13 cellular contexts compared by ENCODE assay signal in the genomic region with DNA sequence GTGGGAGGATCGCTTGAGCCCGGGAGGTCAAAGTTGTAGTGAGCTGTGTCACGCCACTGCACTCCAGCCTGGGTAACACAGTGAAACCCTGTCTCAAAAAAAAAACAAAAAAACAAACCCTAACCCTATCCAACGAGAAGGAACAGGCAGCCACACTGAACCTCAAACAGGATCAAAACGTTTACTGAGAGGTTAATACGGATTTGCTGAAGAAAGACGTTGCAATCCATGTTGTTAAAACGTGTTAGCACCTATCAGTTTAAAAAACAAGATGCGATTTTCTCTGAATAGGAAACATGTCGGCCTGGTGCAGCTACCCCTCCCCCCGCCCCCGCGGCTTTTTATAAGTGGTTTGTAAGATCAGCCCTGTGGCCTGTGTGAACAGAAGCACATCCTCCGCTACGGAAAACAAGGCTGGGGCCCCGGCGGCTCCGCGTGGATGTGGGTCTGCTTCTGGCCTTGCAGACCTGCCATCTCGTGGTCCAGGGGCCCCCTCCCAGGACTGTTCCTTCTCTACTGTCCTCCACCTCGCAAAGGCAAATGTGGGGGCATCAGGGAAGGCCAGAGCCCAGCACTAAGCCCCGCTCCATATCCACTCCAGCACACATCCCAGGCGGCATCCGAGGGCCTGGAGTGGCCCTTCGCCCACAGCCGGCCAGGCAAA. TPM values are rescaled to one million over a fixed set of nuclear protein-coding genes. Genes with fewer than 3 reads are reported as not detected.
DNase-seq lines count a peak whose midpoint lies in the region; ATAC-seq, FAIRE-seq and TF ChIP-seq lines count a peak whose summit lies in the region.
"Had no signal": no experiment of that assay in that cellular context is flagged by ENCODE, and none has a peak within 500 bp of the region (broad histone marks: within the 10 kb centered on the region; RNA-seq: fewer than 3 reads in every experiment).

No MANE protein-coding gene starts in this region.

- WGBS in HepG2 (ENCODE audit: low lambda C conversion rate) = 70% methylated on average over 26 of the region's 26 CpGs

- peaks cover 0 to 33% (median 4%) of the 10 kb centered on the region in 4 donors for H3K4me1 Mint-ChIP-seq in CD4-positive, CD25-positive, alpha-beta regulatory T cell
- H3K4me1 Mint-ChIP-seq: memory B cell had no signal

- intact Hi-C loops in HepG2 (cut with micrococcal nuclease; ENCODE audit: unreplicated experiment) = no loop called here

- H3K27me3 Mint-ChIP-seq in CD4-positive, CD25-positive, alpha-beta regulatory T cell = peaks cover 4% of the 10 kb centered on the region

- no peaks in the 10 kb centered on the region for H3K79me2 ChIP-seq in HepG2 (ENCODE audit: insufficient read depth, low read length)

- H3K36me3 ChIP-seq in CD4-positive, CD25-positive, alpha-beta regulatory T cell (ENCODE audit: control insufficient read depth, insufficient read depth, low read length) = no peaks in the 10 kb centered on the region
- no peaks in the 10 kb centered on the region for H3K36me3 ChIP-seq in HepG2 (replicated peaks in 1 of 2; ENCODE audit: control insufficient read depth in 1 of 2, insufficient read depth in 2 of 2, low read length in 2 of 2)

- no peak for TF ChIP-seq POLR2A in HepG2 (IDR thresholded peaks at IDR 0.05; ENCODE audit: insufficient read depth in 1 of 2, low read depth in 2 of 2, low read length in 2 of 2)

- H3K27ac ChIP-seq in CD4-positive, CD25-positive, alpha-beta regulatory T cell (ENCODE audit: insufficient read depth, low read length, poor library complexity, severe bottlenecking) = peak overlapping the region; percentile 76
- no peak overlapping the region for H3K27ac ChIP-seq in HepG2 (ENCODE audit: extremely low read length, insufficient read depth, low read length)
- H3K27ac ChIP-seq: GM23248 had no signal

- TF ChIP-seq CTCF in HepG2 (CRISPR knock-in tag; IDR thresholded peaks at IDR 0.05) = no peak
- no peak for TF ChIP-seq CTCF in omental fat pad (IDR thresholded peaks at IDR 0.05)

- no peak overlapping the region for H3K4me2 ChIP-seq in HepG2 (ENCODE audit: low read depth, low read length)

- in situ Hi-C loops in HepG2 (cut with HindIII; ENCODE audit: extremely low pct_ligation_motif_present, low pct_unique_long_range_greater_than_20kb) = no loop called here

- H4K20me1 ChIP-seq in HepG2 (ENCODE audit: insufficient read depth, low read length) = no peaks in the 10 kb centered on the region

- no peak for TF ChIP-seq RAD21 in HepG2 (CRISPR knock-in tag; IDR thresholded peaks at IDR 0.05)

- peak overlapping the region; percentile 90 to 96 (median 94) for H3K27ac Mint-ChIP-seq in CD4-positive, CD25-positive, alpha-beta regulatory T cell
- H3K27ac Mint-ChIP-seq: memory B cell had no signal

- no peaks in the 10 kb centered on the region for H3K9me3 ChIP-seq in CD4-positive, CD25-positive, alpha-beta regulatory T cell (ENCODE audit: control insufficient read depth in 2 of 2, low read length in 2 of 2)
- no peaks in the 10 kb centered on the region for H3K9me3 ChIP-seq in HepG2 (ENCODE audit: low read length)

- TF ChIP-seq EP300 in HepG2 (IDR thresholded peaks at IDR 0.05; ENCODE audit: low read depth in 2 of 2, low read length in 2 of 2) (no peak), HepG2 (CRISPR knock-in tag; IDR thresholded peaks at IDR 0.05; ENCODE audit: borderline replicate concordance) (no peak)

- peak; percentile 25 to 90 (median 63) for DNase-seq in CD4-positive, CD25-positive, alpha-beta regulatory T cell
- DNase-seq in NCI-H82 (lab: John Stamatoyannopoulos, UW) (peak; percentile 79), activated T-cell treated with anti-CD3 and anti-CD28 coated beads for 4 hours (peak; percentile 50), HepG2 (ENCODE audit: low spot score) (no peak), omental fat pad (ENCODE audit: low spot score) (no peak), NCI-H774 (lab: John Stamatoyannopoulos, UW) (no peak), NCI-H446 treated with DMSO at 0.1 percent for 48 hours (lab: John Stamatoyannopoulos, UW) (no peak), GOT3 (lab: John Stamatoyannopoulos, UW) (no peak)
- DNase-seq: AML-193, amniotic stem cell, GM23248 had no signal

- CTCF ChIA-PET in HepG2 (lab: Yijun Ruan, JAX; ENCODE audit: low intra/inter-chr PET ratio, low total read pairs) = no interaction called here

- H3K36me3 Mint-ChIP-seq in CD4-positive, CD25-positive, alpha-beta regulatory T cell = no peaks in the 10 kb centered on the region
- H3K36me3 Mint-ChIP-seq: memory B cell had no signal

- ATAC-seq in CD4-positive, CD25-positive, alpha-beta regulatory T cell (ENCODE audit: low read depth in 2 of 2) = peak; percentile 85 to 87
- ATAC-seq in HepG2 = no peak
- ATAC-seq in omental fat pad (ENCODE audit: low FRiP score) = no peak

- H3K9ac ChIP-seq in HepG2 (ENCODE audit: insufficient read depth, low read depth, low read length) = no peak overlapping the region
- H3K9ac ChIP-seq: GM23248 had no signal

- POLR2A ChIA-PET in HepG2 (lab: Yijun Ruan, JAX) = interaction anchor here (1.7 to 5.1 kb wide), 3 partner anchors 10 to 114 kb away, joined by 3 to 28 read pairs (median 11); a partner anchor contains a TSS

- peaks cover 27% of the 10 kb centered on the region for H3K4me1 ChIP-seq in CD4-positive, CD25-positive, alpha-beta regulatory T cell (ENCODE audit: control insufficient read depth, insufficient read depth, low read length, poor library complexity, severe bottlenecking)
- H3K4me1 ChIP-seq in HepG2 (ENCODE audit: insufficient read depth, low read length) = peaks cover 53% of the 10 kb centered on the region

- no peak overlapping the region for H2AFZ ChIP-seq in HepG2 (ENCODE audit: low read length)
- H2AFZ ChIP-seq: GM23248 had no signal

- no TSS peak for BruUV-seq in HepG2 (replicated peaks; lab: Mats Ljungman, UMichigan)

- peak overlapping the region; percentile 57 for H3K4me3 ChIP-seq in CD4-positive, CD25-positive, alpha-beta regulatory T cell (ENCODE audit: low read depth, low read length)
- H3K4me3 ChIP-seq in HepG2 (replicated peaks in 1 of 3; ENCODE audit: insufficient read depth in 1 of 3, low read depth in 2 of 3, low read length in 3 of 3) = no peak overlapping the region
- H3K4me3 ChIP-seq: GM23248 had no signal

- H3K4me3 Mint-ChIP-seq in CD4-positive, CD25-positive, alpha-beta regulatory T cell = peak overlapping the region; percentile 78 to 92 (median 84)
- H3K4me3 Mint-ChIP-seq: memory B cell had no signal

- FAIRE-seq in HepG2 (lab: Jason Lieb, UNC) = peak; percentile 74
- FAIRE-seq: RCC 7860 had no signal

- H3K9me3 Mint-ChIP-seq in CD4-positive, CD25-positive, alpha-beta regulatory T cell = no peaks in the 10 kb centered on the region
- H3K9me3 Mint-ChIP-seq: memory B cell had no signal

- H3K27me3 ChIP-seq in CD4-positive, CD25-positive, alpha-beta regulatory T cell (ENCODE audit: control insufficient read depth, insufficient read depth, low read length) = no peaks in the 10 kb centered on the region
- peaks cover 0 to 2% of the 10 kb centered on the region in 2 experiments; a peak in 1 of 5 replicates for H3K27me3 ChIP-seq in HepG2 (ENCODE audit: control insufficient read depth in 1 of 2, insufficient read depth in 2 of 2, low read length in 2 of 2)

RNA-seq across cellular contexts. Expression of a gene that starts 11.4 kb away (rescaled TPM):
- total RNA-seq in CD4-positive, CD25-positive, alpha-beta regulatory T cell = 110 TPM
- polyA plus RNA-seq in CD4-positive, CD25-positive, alpha-beta regulatory T cell = 1 to 10 TPM; 2.9 to 7.7 (median 4.5) TPM
- total RNA-seq in HepG2 (2016; rRNA removed; fragmentation: Illumina TruSeq; extraction: Trizol) (47.4 and 91.4 TPM in 2 replicates), omental fat pad (10 to 100 TPM; 25.3 to 82.0 (median 40.9) TPM)
- total RNA-seq in HepG2 (2016; cell fraction: cytosol; rRNA removed; fragmentation: Illumina TruSeq; extraction: Trizol; ENCODE audit: low read depth) = 129 and 134 TPM in 2 replicates
- total RNA-seq in HepG2 (2016; cell fraction: insoluble cytoplasmic fraction; rRNA removed; fragmentation: Illumina TruSeq; extraction: Trizol) = 39.6 and 94.5 TPM in 2 replicates
- 171 and 186 TPM in 2 replicates for total RNA-seq in HepG2 (2016; cell fraction: membrane; rRNA removed; fragmentation: Illumina TruSeq; extraction: Trizol)
- total RNA-seq in HepG2 (2016; cell fraction: nucleus; rRNA removed; fragmentation: Illumina TruSeq; extraction: Trizol) = 92.1 and 130 TPM in 2 replicates
- polyA plus RNA-seq in HepG2 (2011; rRNA removed) = 95.9 and 105 TPM in 2 replicates
- polyA plus RNA-seq in HepG2 (2011; cell fraction: cytosol; rRNA removed) = 36.7 and 62.3 TPM in 2 replicates
- 581 and 754 TPM in 2 replicates for polyA plus RNA-seq in HepG2 (2011; cell fraction: nucleus; rRNA removed)
- polyA plus RNA-seq in HepG2 (2012) = 65.4 and 92.2 TPM in 2 replicates
- 354 and 372 TPM in 2 replicates for polyA plus RNA-seq in HepG2 (2016; cell fraction: cytosol; fragmentation: Illumina TruSeq; extraction: Trizol; ENCODE audit: low read depth)
- polyA plus RNA-seq in HepG2 (2016; cell fraction: insoluble cytoplasmic fraction; fragmentation: Illumina TruSeq; extraction: Trizol; ENCODE audit: low read depth) = 107 and 130 TPM in 2 replicates
- polyA plus RNA-seq in HepG2 (2016; cell fraction: membrane; fragmentation: Illumina TruSeq; extraction: Trizol; ENCODE audit: low read depth) = 352 and 381 TPM in 2 replicates
- polyA plus RNA-seq in HepG2 (2016; cell fraction: nucleus; fragmentation: Illumina TruSeq; extraction: Trizol; ENCODE audit: insufficient read depth, low read depth) = 510 and 535 TPM in 2 replicates
- polyA minus RNA-seq in HepG2 (2011; rRNA and poly(A)+ RNA removed; ENCODE audit: low replicate concordance) = 23.9 and 51.3 TPM in 2 replicates
- polyA minus RNA-seq in HepG2 (2011; cell fraction: cytosol; rRNA and poly(A)+ RNA removed) = 24.3 and 27.0 TPM in 2 replicates
- 61.3 and 75.8 TPM in 2 replicates for polyA minus RNA-seq in HepG2 (2011; cell fraction: nucleus; rRNA and poly(A)+ RNA removed)

RNA-seq across cellular contexts. Expression of a gene that starts 14.5 kb away (rescaled TPM):
- 237 TPM for total RNA-seq in CD4-positive, CD25-positive, alpha-beta regulatory T cell
- polyA plus RNA-seq in CD4-positive, CD25-positive, alpha-beta regulatory T cell = 100 to 1,000 TPM; 338 to 547 (median 430) TPM
- total RNA-seq in HepG2 (2016; rRNA removed; fragmentation: Illumina TruSeq; extraction: Trizol) (51.5 and 61.5 TPM in 2 replicates), omental fat pad (10 to 100 TPM in 2 of 4 donors, 1 to 10 TPM in 2; 7.4 to 21.1 (median 14.0) TPM)
- 59.8 and 81.2 TPM in 2 replicates for total RNA-seq in HepG2 (2016; cell fraction: cytosol; rRNA removed; fragmentation: Illumina TruSeq; extraction: Trizol; ENCODE audit: low read depth)
- 46.5 and 57.9 TPM in 2 replicates for total RNA-seq in HepG2 (2016; cell fraction: insoluble cytoplasmic fraction; rRNA removed; fragmentation: Illumina TruSeq; extraction: Trizol)
- 59.4 and 77.4 TPM in 2 replicates for total RNA-seq in HepG2 (2016; cell fraction: membrane; rRNA removed; fragmentation: Illumina TruSeq; extraction: Trizol)
- total RNA-seq in HepG2 (2016; cell fraction: nucleus; rRNA removed; fragmentation: Illumina TruSeq; extraction: Trizol) = 31.7 and 32.4 TPM in 2 replicates
- polyA plus RNA-seq in HepG2 (2011; rRNA removed) = 13.0 and 23.5 TPM in 2 replicates
- 20.4 and 43.4 TPM in 2 replicates for polyA plus RNA-seq in HepG2 (2011; cell fraction: cytosol; rRNA removed)
- polyA plus RNA-seq in HepG2 (2011; cell fraction: nucleus; rRNA removed) = 145 and 202 TPM in 2 replicates
- 14.6 and 20.3 TPM in 2 replicates for polyA plus RNA-seq in HepG2 (2012)
- polyA plus RNA-seq in HepG2 (2016; cell fraction: cytosol; fragmentation: Illumina TruSeq; extraction: Trizol; ENCODE audit: low read depth) = 90.7 and 108 TPM in 2 replicates
- polyA plus RNA-seq in HepG2 (2016; cell fraction: insoluble cytoplasmic fraction; fragmentation: Illumina TruSeq; extraction: Trizol; ENCODE audit: low read depth) = 72.4 and 82.2 TPM in 2 replicates
- polyA plus RNA-seq in HepG2 (2016; cell fraction: membrane; fragmentation: Illumina TruSeq; extraction: Trizol; ENCODE audit: low read depth) = 75.9 and 77.5 TPM in 2 replicates
- 89.9 and 96.0 TPM in 2 replicates for polyA plus RNA-seq in HepG2 (2016; cell fraction: nucleus; fragmentation: Illumina TruSeq; extraction: Trizol; ENCODE audit: insufficient read depth, low read depth)
- polyA minus RNA-seq in HepG2 (2011; rRNA and poly(A)+ RNA removed; ENCODE audit: low replicate concordance) = 2.1 and 20.3 TPM in 2 replicates
- 22.2 and 31.7 TPM in 2 replicates for polyA minus RNA-seq in HepG2 (2011; cell fraction: cytosol; rRNA and poly(A)+ RNA removed)
- 13.2 and 15.8 TPM in 2 replicates for polyA minus RNA-seq in HepG2 (2011; cell fraction: nucleus; rRNA and poly(A)+ RNA removed)

RNA-seq across cellular contexts. Expression of a gene that starts 43.1 kb away (rescaled TPM):
- total RNA-seq in CD4-positive, CD25-positive, alpha-beta regulatory T cell = 51.5 TPM
- polyA plus RNA-seq in CD4-positive, CD25-positive, alpha-beta regulatory T cell = 10 to 100 TPM; 34.0 to 43.2 (median 40.3) TPM
- total RNA-seq in HepG2 (2016; rRNA removed; fragmentation: Illumina TruSeq; extraction: Trizol) (40.2 and 41.9 TPM in 2 replicates), omental fat pad (10 to 100 TPM; 13.2 to 34.5 (median 20.6) TPM)
- total RNA-seq in HepG2 (2016; cell fraction: cytosol; rRNA removed; fragmentation: Illumina TruSeq; extraction: Trizol; ENCODE audit: low read depth) = 34.8 and 37.0 TPM in 2 replicates
- total RNA-seq in HepG2 (2016; cell fraction: insoluble cytoplasmic fraction; rRNA removed; fragmentation: Illumina TruSeq; extraction: Trizol) = 37.7 and 46.6 TPM in 2 replicates
- total RNA-seq in HepG2 (2016; cell fraction: membrane; rRNA removed; fragmentation: Illumina TruSeq; extraction: Trizol) = 18.3 and 22.0 TPM in 2 replicates
- 23.9 and 24.8 TPM in 2 replicates for total RNA-seq in HepG2 (2016; cell fraction: nucleus; rRNA removed; fragmentation: Illumina TruSeq; extraction: Trizol)
- polyA plus RNA-seq in HepG2 (2011; rRNA removed) = 23.0 and 32.8 TPM in 2 replicates
- 17.1 and 24.8 TPM in 2 replicates for polyA plus RNA-seq in HepG2 (2011; cell fraction: cytosol; rRNA removed)
- polyA plus RNA-seq in HepG2 (2011; cell fraction: nucleus; rRNA removed) = 93.0 and 104 TPM in 2 replicates
- polyA plus RNA-seq in HepG2 (2012) = 16.8 and 17.7 TPM in 2 replicates
- polyA plus RNA-seq in HepG2 (2016; cell fraction: cytosol; fragmentation: Illumina TruSeq; extraction: Trizol; ENCODE audit: low read depth) = 4.5 and 5.1 TPM in 2 replicates
- 36.0 and 43.8 TPM in 2 replicates for polyA plus RNA-seq in HepG2 (2016; cell fraction: insoluble cytoplasmic fraction; fragmentation: Illumina TruSeq; extraction: Trizol; ENCODE audit: low read depth)
- polyA plus RNA-seq in HepG2 (2016; cell fraction: membrane; fragmentation: Illumina TruSeq; extraction: Trizol; ENCODE audit: low read depth) = 9.1 and 10.0 TPM in 2 replicates
- polyA plus RNA-seq in HepG2 (2016; cell fraction: nucleus; fragmentation: Illumina TruSeq; extraction: Trizol; ENCODE audit: insufficient read depth, low read depth) = 70.9 and 80.9 TPM in 2 replicates
- polyA minus RNA-seq in HepG2 (2011; rRNA and poly(A)+ RNA removed; ENCODE audit: low replicate concordance) = 12.8 and 40.1 TPM in 2 replicates
- polyA minus RNA-seq in HepG2 (2011; cell fraction: cytosol; rRNA and poly(A)+ RNA removed) = 9.3 and 9.5 TPM in 2 replicates
- polyA minus RNA-seq in HepG2 (2011; cell fraction: nucleus; rRNA and poly(A)+ RNA removed) = 13.8 and 15.9 TPM in 2 replicates

RNA-seq across cellular contexts. Expression of a gene that starts 43.2 kb away (rescaled TPM):
- total RNA-seq in CD4-positive, CD25-positive, alpha-beta regulatory T cell = 51.6 TPM
- polyA plus RNA-seq in CD4-positive, CD25-positive, alpha-beta regulatory T cell = 10 to 100 TPM; 56.6 to 65.7 (median 63.1) TPM
- total RNA-seq in HepG2 (2016; rRNA removed; fragmentation: Illumina TruSeq; extraction: Trizol) (33.7 and 51.1 TPM in 2 replicates), omental fat pad (10 to 100 TPM; 25.5 to 44.3 (median 40.9) TPM)
- 9.6 and 11.5 TPM in 2 replicates for total RNA-seq in HepG2 (2016; cell fraction: cytosol; rRNA removed; fragmentation: Illumina TruSeq; extraction: Trizol; ENCODE audit: low read depth)
- 31.8 and 53.2 TPM in 2 replicates for total RNA-seq in HepG2 (2016; cell fraction: insoluble cytoplasmic fraction; rRNA removed; fragmentation: Illumina TruSeq; extraction: Trizol)
- 22.2 and 23.1 TPM in 2 replicates for total RNA-seq in HepG2 (2016; cell fraction: membrane; rRNA removed; fragmentation: Illumina TruSeq; extraction: Trizol)
- total RNA-seq in HepG2 (2016; cell fraction: nucleus; rRNA removed; fragmentation: Illumina TruSeq; extraction: Trizol) = 37.5 and 46.0 TPM in 2 replicates
- 32.0 and 42.8 TPM in 2 replicates for polyA plus RNA-seq in HepG2 (2011; rRNA removed)
- polyA plus RNA-seq in HepG2 (2011; cell fraction: cytosol; rRNA removed) = 48.5 and 49.6 TPM in 2 replicates
- polyA plus RNA-seq in HepG2 (2011; cell fraction: nucleus; rRNA removed) = 123 and 125 TPM in 2 replicates
- polyA plus RNA-seq in HepG2 (2012) = 26.6 and 30.7 TPM in 2 replicates
- 8.8 and 9.1 TPM in 2 replicates for polyA plus RNA-seq in HepG2 (2016; cell fraction: cytosol; fragmentation: Illumina TruSeq; extraction: Trizol; ENCODE audit: low read depth)
- polyA plus RNA-seq in HepG2 (2016; cell fraction: insoluble cytoplasmic fraction; fragmentation: Illumina TruSeq; extraction: Trizol; ENCODE audit: low read depth) = 30.0 and 34.6 TPM in 2 replicates
- 12.6 and 13.5 TPM in 2 replicates for polyA plus RNA-seq in HepG2 (2016; cell fraction: membrane; fragmentation: Illumina TruSeq; extraction: Trizol; ENCODE audit: low read depth)
- polyA plus RNA-seq in HepG2 (2016; cell fraction: nucleus; fragmentation: Illumina TruSeq; extraction: Trizol; ENCODE audit: insufficient read depth, low read depth) = 86.0 and 91.0 TPM in 2 replicates
- polyA minus RNA-seq in HepG2 (2011; rRNA and poly(A)+ RNA removed; ENCODE audit: low replicate concordance) = 28.5 and 35.1 TPM in 2 replicates
- 10.4 and 12.4 TPM in 2 replicates for polyA minus RNA-seq in HepG2 (2011; cell fraction: cytosol; rRNA and poly(A)+ RNA removed)
- 55.9 and 67.1 TPM in 2 replicates for polyA minus RNA-seq in HepG2 (2011; cell fraction: nucleus; rRNA and poly(A)+ RNA removed)

RNA-seq across cellular contexts. Expression of a gene that starts 54.5 kb away (rescaled TPM):
- not detected for total RNA-seq in CD4-positive, CD25-positive, alpha-beta regulatory T cell
- not detected for polyA plus RNA-seq in CD4-positive, CD25-positive, alpha-beta regulatory T cell
- total RNA-seq in HepG2 (2016; rRNA removed; fragmentation: Illumina TruSeq; extraction: Trizol) = not detected in 2 replicates
- not detected in 2 replicates for total RNA-seq in HepG2 (2016; cell fraction: cytosol; rRNA removed; fragmentation: Illumina TruSeq; extraction: Trizol; ENCODE audit: low read depth)
- not detected in 2 replicates for total RNA-seq in HepG2 (2016; cell fraction: insoluble cytoplasmic fraction; rRNA removed; fragmentation: Illumina TruSeq; extraction: Trizol)
- not detected in 2 replicates for total RNA-seq in HepG2 (2016; cell fraction: membrane; rRNA removed; fragmentation: Illumina TruSeq; extraction: Trizol)
- total RNA-seq in HepG2 (2016; cell fraction: nucleus; rRNA removed; fragmentation: Illumina TruSeq; extraction: Trizol) = not detected in 2 replicates
- 0.24 and 0.86 TPM in 2 replicates for polyA plus RNA-seq in HepG2 (2011; rRNA removed)
- 0.45 and 1.3 TPM in 2 replicates for polyA plus RNA-seq in HepG2 (2011; cell fraction: cytosol; rRNA removed)
- 22.5 and 36.0 TPM in 2 replicates for polyA plus RNA-seq in HepG2 (2011; cell fraction: nucleus; rRNA removed)
- 0.55 TPM in 1 of 2 replicates, not detected in the other for polyA plus RNA-seq in HepG2 (2012)
- 0.45 and 0.48 TPM in 2 replicates for polyA plus RNA-seq in HepG2 (2016; cell fraction: cytosol; fragmentation: Illumina TruSeq; extraction: Trizol; ENCODE audit: low read depth)
- polyA plus RNA-seq in HepG2 (2016; cell fraction: insoluble cytoplasmic fraction; fragmentation: Illumina TruSeq; extraction: Trizol; ENCODE audit: low read depth) = 0.32 TPM in 1 of 2 replicates, not detected in the other
- polyA plus RNA-seq in HepG2 (2016; cell fraction: membrane; fragmentation: Illumina TruSeq; extraction: Trizol; ENCODE audit: low read depth) = 0.37 and 0.71 TPM in 2 replicates
- not detected in 2 replicates for polyA plus RNA-seq in HepG2 (2016; cell fraction: nucleus; fragmentation: Illumina TruSeq; extraction: Trizol; ENCODE audit: insufficient read depth, low read depth)
- not detected in 2 replicates for polyA minus RNA-seq in HepG2 (2011; rRNA and poly(A)+ RNA removed; ENCODE audit: low replicate concordance)
- not detected in 2 replicates for polyA minus RNA-seq in HepG2 (2011; cell fraction: cytosol; rRNA and poly(A)+ RNA removed)
- polyA minus RNA-seq in HepG2 (2011; cell fraction: nucleus; rRNA and poly(A)+ RNA removed) = not detected in 2 replicates
- total RNA-seq in omental fat pad = 10 to 100 TPM; 10.5 to 91.9 (median 12.3) TPM

Comparison
In these comparisons a context has a peak if more than half of its experiments do, and no peak if none do; other contexts are left out.
1. ATAC-seq: peak in CD4-positive, CD25-positive, alpha-beta regulatory T cell (2 of 2); none in HepG2 (single experiment) and omental fat pad (single experiment).
2. DNase-seq: peak in CD4-positive, CD25-positive, alpha-beta regulatory T cell (3 of 3), NCI-H82 (single experiment) and activated T-cell treated with anti-CD3 and anti-CD28 coated beads for 4 hours (single experiment); none in HepG2 (single experiment), omental fat pad (single experiment), NCI-H774 (single experiment), NCI-H446 treated with DMSO at 0.1 percent for 48 hours (single experiment) and GOT3 (single experiment).